In the genomic region with DNA sequence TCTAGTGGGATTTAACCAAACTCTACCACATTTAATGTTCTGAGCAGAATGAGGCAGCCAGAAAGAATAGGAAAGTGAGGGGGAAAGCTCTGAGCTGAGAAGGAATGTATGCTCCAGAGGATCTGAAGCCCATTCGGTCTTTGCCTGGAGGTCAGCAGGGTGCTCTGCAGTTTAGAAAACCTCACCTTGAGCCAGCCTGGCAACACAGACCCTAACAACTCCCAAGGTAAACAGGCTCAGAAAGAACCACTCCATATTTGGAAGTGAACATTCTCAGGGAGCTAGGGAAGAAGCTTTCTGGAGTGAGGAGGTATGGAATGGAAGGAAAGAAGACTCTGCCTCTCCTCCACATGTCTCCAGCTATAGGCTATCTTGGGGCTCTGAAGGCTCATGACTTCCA, we compare ENCODE assay signal across 14 cellular contexts.
DNase-seq lines count a peak whose midpoint lies in the region; FAIRE-seq and TF ChIP-seq lines count a peak whose summit lies in the region.
"Had no signal": no experiment of that assay in that cellular context is flagged by ENCODE, and none has a peak within 500 bp of the region (broad histone marks: within the 10 kb centered on the region; RNA-seq: fewer than 3 reads in every experiment).

No MANE protein-coding gene starts in this region.

- WGBS in H9 (ENCODE audit: extremely low coverage, insufficient read length, low lambda C conversion rate) = no CpG with 5 or more reads among the region's 1 CpG
- 100% methylated on average over 1 of the region's 1 CpG; no CpG with 5 or more reads in 1 of the 2 experiments for WGBS in H1 (ENCODE audit: extremely low coverage in 1 of 2, insufficient coverage in 1 of 2, insufficient read length in 1 of 2, insufficient replicate concordance in 2 of 2, low coverage in 1 of 2, low lambda C conversion rate in 2 of 2, missing lambda C conversion rate in 1 of 2), 2 experiments

- no peak for TF ChIP-seq EP300 in H1 (IDR thresholded peaks at IDR 0.05; ENCODE audit: borderline replicate concordance in 1 of 2, low read depth in 2 of 2, low read length in 2 of 2)

- TF ChIP-seq POLR2A in H1 (IDR thresholded peaks at IDR 0.05; ENCODE audit: control extremely low read depth in 1 of 2, low read depth in 2 of 2, low read length in 2 of 2) = no peak

- H2AK5ac ChIP-seq in H9 (ENCODE audit: insufficient read length, low read length) (no peak overlapping the region), H1 (ENCODE audit: low read depth, low read length) (no peak overlapping the region)

- no peak for TF ChIP-seq RAD21 in H1 (IDR thresholded peaks at IDR 0.05 in 1 of 2, conservative IDR thresholded peaks at IDR 0.05 in 1 of 2; ENCODE audit: low read depth in 2 of 2, low read length in 2 of 2)

- CTCF ChIA-PET in H1 (lab: Charles Lee; ENCODE audit: partially characterized antibody) = interaction anchor here (1.0 kb wide), 1 partner anchor 10 kb away, joined by 3 read pairs; no protein-coding TSS in a partner anchor

- H3K18ac ChIP-seq in H9 (ENCODE audit: insufficient read length, low read depth, low read length) (peak overlapping the region; percentile 67), H1 (ENCODE audit: extremely low read depth, low read length) (no peak overlapping the region)

- intact Hi-C loops in activated T-helper 1 cell treated with anti-CD3 and anti-CD28 coated beads, Interleukin-12 subunit alpha, Interleukin-12 subunit beta, Interleukin-2, Interleukin-4 antibody, amounts not matched to agents 30 ng/mL and 10 ng/mL and 1 ng/mL, durations not matched to agents 14 hours and 24 hours and 36 hours (cut with micrococcal nuclease) = no loop called here

- H3K27me3 ChIP-seq in H9 (ENCODE audit: insufficient read depth, low read length) = no peaks in the 10 kb centered on the region
- H3K27me3 ChIP-seq in H1 (replicated peaks in 1 of 4; ENCODE audit: control insufficient read depth in 3 of 4, extremely low read depth in 1 of 4, insufficient read depth in 3 of 4, low read length in 3 of 4) = no peaks in the 10 kb centered on the region
- H3K27me3 ChIP-seq in WERI-Rb-1 (ENCODE audit: insufficient read depth, low read depth, severe bottlenecking) = no peaks in the 10 kb centered on the region
- H3K27me3 ChIP-seq: BE2C had no signal

- FAIRE-seq in H1 (lab: Jason Lieb, UNC) = no peak
- FAIRE-seq: A549, G401.6, GM12891 had no signal

- peaks cover 3 to 4% of the 10 kb centered on the region in 2 experiments; a peak in 2 of 4 replicates for H3K4me1 Mint-ChIP-seq in H9
- no peaks in the 10 kb centered on the region for H3K4me1 Mint-ChIP-seq in activated T-helper 1 cell treated with anti-CD3 and anti-CD28 coated beads, Interleukin-12 subunit alpha, Interleukin-12 subunit beta, Interleukin-2, Interleukin-4 antibody, amounts not matched to agents 30 ng/mL and 10 ng/mL and 1 ng/mL, durations not matched to agents 14 hours and 24 hours and 36 hours (ENCODE audit: low read depth)
- H3K4me1 Mint-ChIP-seq: CD4-positive, alpha-beta memory T cell had no signal

- H3K79me2 ChIP-seq in H9 (ENCODE audit: insufficient read depth, low read length) (no peaks in the 10 kb centered on the region), H1 (ENCODE audit: control insufficient read depth in 1 of 2, insufficient read depth in 2 of 2, low read length in 2 of 2) (no peaks in the 10 kb centered on the region)

- no peak overlapping the region for H3K4me3 Mint-ChIP-seq in H9
- no peak overlapping the region for H3K4me3 Mint-ChIP-seq in activated T-helper 1 cell treated with anti-CD3 and anti-CD28 coated beads, Interleukin-12 subunit alpha, Interleukin-12 subunit beta, Interleukin-2, Interleukin-4 antibody, amounts not matched to agents 30 ng/mL and 10 ng/mL and 1 ng/mL, durations not matched to agents 14 hours and 24 hours and 36 hours
- H3K4me3 Mint-ChIP-seq: CD4-positive, alpha-beta memory T cell had no signal

- no peak overlapping the region for H2BK5ac ChIP-seq in H9 (ENCODE audit: insufficient read length, low read length)
- H2BK5ac ChIP-seq in H1 (ENCODE audit: low read depth, low read length) = no peak overlapping the region

- H4K8ac ChIP-seq in H9 (replicated peaks; ENCODE audit: insufficient read length, low read depth, low read length) (no peak overlapping the region), H1 (ENCODE audit: extremely low read depth, insufficient read depth, low read length) (no peak overlapping the region)

- no peak overlapping the region for H3K56ac ChIP-seq in H9 (ENCODE audit: insufficient read length, low read depth, low read length)
- no peak overlapping the region for H3K56ac ChIP-seq in H1 (replicated peaks; ENCODE audit: insufficient read length, low read depth, low read length)

- no peak overlapping the region for H4K91ac ChIP-seq in H9 (ENCODE audit: insufficient read length, low read depth, low read length)
- H4K91ac ChIP-seq in H1 (replicated peaks; ENCODE audit: insufficient read length, low read length) = no peak overlapping the region

- H4K20me1 ChIP-seq in H9 (ENCODE audit: control insufficient read depth, insufficient read depth, insufficient read length) (no peaks in the 10 kb centered on the region), H1 (replicated peaks in 1 of 2; ENCODE audit: control insufficient read depth in 1 of 2, insufficient read depth in 2 of 2, low read length in 2 of 2) (no peaks in the 10 kb centered on the region)

- H3K4ac ChIP-seq in H9 (ENCODE audit: low read depth, low read length) = no peak overlapping the region; the same call in 1 of the 2 replicates
- no peak overlapping the region for H3K4ac ChIP-seq in H1 (replicated peaks; ENCODE audit: insufficient read length, low read depth, low read length)

- no peaks in the 10 kb centered on the region for H3K36me3 Mint-ChIP-seq in H9 (ENCODE audit: insufficient read depth in 1 of 3, low read depth in 3 of 3)
- H3K36me3 Mint-ChIP-seq in activated T-helper 1 cell treated with anti-CD3 and anti-CD28 coated beads, Interleukin-12 subunit alpha, Interleukin-12 subunit beta, Interleukin-2, Interleukin-4 antibody, amounts not matched to agents 30 ng/mL and 10 ng/mL and 1 ng/mL, durations not matched to agents 14 hours and 24 hours and 36 hours (ENCODE audit: low read depth) = no peaks in the 10 kb centered on the region
- H3K36me3 Mint-ChIP-seq: CD4-positive, alpha-beta memory T cell had no signal

- no peak overlapping the region for H3K23ac ChIP-seq in H9 (ENCODE audit: insufficient read length, low read depth, low read length)
- no peak overlapping the region for H3K23ac ChIP-seq in H1 (ENCODE audit: insufficient read length)

- H2BK12ac ChIP-seq in H9 (ENCODE audit: insufficient read length, low read depth, low read length) (no peak overlapping the region), H1 (ENCODE audit: low read depth, low read length) (no peak overlapping the region)

- H3K23me2 ChIP-seq in H9 (ENCODE audit: insufficient read length, low read depth, low read length, poor library complexity, severe bottlenecking) (no peaks in the 10 kb centered on the region), H1 (ENCODE audit: low read depth, low read length) (no peaks in the 10 kb centered on the region; the same call in 1 of the 2 replicates)

- H2AFZ ChIP-seq in H9 (ENCODE audit: low read length) (no peak overlapping the region), H1 (ENCODE audit: low read length) (no peak overlapping the region)

- H4K5ac ChIP-seq in H9 (ENCODE audit: insufficient read length, low read depth, low read length) (no peak overlapping the region), H1 (ENCODE audit: insufficient read length, low read depth, low read length) (no peak overlapping the region)

- no peaks in the 10 kb centered on the region for H3K27me3 Mint-ChIP-seq in H9 (ENCODE audit: low read depth)
- no peaks in the 10 kb centered on the region for H3K27me3 Mint-ChIP-seq in activated T-helper 1 cell treated with anti-CD3 and anti-CD28 coated beads, Interleukin-12 subunit alpha, Interleukin-12 subunit beta, Interleukin-2, Interleukin-4 antibody, amounts not matched to agents 30 ng/mL and 10 ng/mL and 1 ng/mL, durations not matched to agents 14 hours and 24 hours and 36 hours (ENCODE audit: insufficient read depth)
- H3K27me3 Mint-ChIP-seq: CD4-positive, alpha-beta memory T cell had no signal

- H2BK120ac ChIP-seq in H9 (ENCODE audit: low read depth, low read length, poor library complexity, severe bottlenecking) (no peak overlapping the region), H1 (replicated peaks; ENCODE audit: low read depth, low read length) (no peak overlapping the region)

- H3K14ac ChIP-seq in H9 (ENCODE audit: insufficient read depth, low read length) (peak overlapping the region; percentile 45; the same call in 1 of the 2 replicates), H1 (ENCODE audit: insufficient read length) (no peak overlapping the region)

- peak overlapping the region; percentile 77 for H3T11ph ChIP-seq in H9 (ENCODE audit: low read length)

- H3K9me3 ChIP-seq in H9 (ENCODE audit: control insufficient read depth, low read depth, low read length) = no peaks in the 10 kb centered on the region
- no peaks in the 10 kb centered on the region for H3K9me3 ChIP-seq in H1 (ENCODE audit: insufficient read depth in 2 of 2, low read depth in 1 of 2, low read length in 1 of 2)
- no peaks in the 10 kb centered on the region for H3K9me3 ChIP-seq in WERI-Rb-1 (ENCODE audit: severe bottlenecking)
- H3K9me3 ChIP-seq: A549, BE2C had no signal

- DNase-seq in H9 = no peak
- DNase-seq in H1 (ENCODE audit: low read depth in 1 of 2, low spot score in 2 of 2) = no peak
- DNase-seq in iPS-NIHi7 (ENCODE audit: extremely low spot score) = peak; percentile 24
- DNase-seq in WERI-Rb-1 = no peak
- no peak for DNase-seq in activated T-helper 1 cell treated with anti-CD3 and anti-CD28 coated beads, Interleukin-12 subunit alpha, Interleukin-12 subunit beta, Interleukin-2, Interleukin-4 antibody, amounts not matched to agents 30 ng/mL and 10 ng/mL and 1 ng/mL, durations not matched to agents 14 hours and 24 hours and 36 hours (ENCODE audit: low spot score)
- DNase-seq in stimulated activated CD4-positive, alpha-beta T cell treated with anti-CD3 and anti-CD28 coated beads, Interleukin-4, amount 100 ng/mL, for 24 hours = no peak
- DNase-seq: BE2C; CD4-positive, alpha-beta memory T cell; DMS79; IMR-90 had no signal

- TF ChIP-seq CTCF in H9 (conservative IDR thresholded peaks at IDR 0.05) = no peak
- TF ChIP-seq CTCF in H1 (IDR thresholded peaks at IDR 0.05; ENCODE audit: control extremely low read depth in 1 of 3, insufficient read depth in 1 of 3, low read depth in 1 of 3, low read length in 3 of 3) = no peak
- TF ChIP-seq CTCF in WERI-Rb-1 (IDR thresholded peaks at IDR 0.05; ENCODE audit: low read depth, low read length) = no peak

- H3K27ac Mint-ChIP-seq in H9 = no peak overlapping the region; a peak in 1 of 7 replicates
- H3K27ac Mint-ChIP-seq in activated T-helper 1 cell treated with anti-CD3 and anti-CD28 coated beads, Interleukin-12 subunit alpha, Interleukin-12 subunit beta, Interleukin-2, Interleukin-4 antibody, amounts not matched to agents 30 ng/mL and 10 ng/mL and 1 ng/mL, durations not matched to agents 14 hours and 24 hours and 36 hours = no peak overlapping the region
- H3K27ac Mint-ChIP-seq: CD4-positive, alpha-beta memory T cell had no signal

- H3K79me1 ChIP-seq in H9 (ENCODE audit: insufficient read depth, low read depth, low read length, poor library complexity, severe bottlenecking) (no peaks in the 10 kb centered on the region), H1 (ENCODE audit: low read depth, low read length) (no peaks in the 10 kb centered on the region)

- H3K9ac ChIP-seq in H9 (ENCODE audit: extremely low read depth, insufficient read length, low read length) (no peak overlapping the region), H1 (replicated peaks in 1 of 4; ENCODE audit: extremely low read depth in 1 of 4, low read depth in 3 of 4, low read length in 3 of 4) (no peak overlapping the region)

- H3K36me3 ChIP-seq in H1 (ENCODE audit: control insufficient read depth in 2 of 4, insufficient read depth in 4 of 4, low read length in 3 of 4) (no peaks in the 10 kb centered on the region), WERI-Rb-1 (no peaks in the 10 kb centered on the region)
- H3K36me3 ChIP-seq: BE2C had no signal

- H3K9me3 Mint-ChIP-seq in H9 = no peaks in the 10 kb centered on the region
- H3K9me3 Mint-ChIP-seq in activated T-helper 1 cell treated with anti-CD3 and anti-CD28 coated beads, Interleukin-12 subunit alpha, Interleukin-12 subunit beta, Interleukin-2, Interleukin-4 antibody, amounts not matched to agents 30 ng/mL and 10 ng/mL and 1 ng/mL, durations not matched to agents 14 hours and 24 hours and 36 hours = peaks cover 8% of the 10 kb centered on the region

- H2BK15ac ChIP-seq in H9 (ENCODE audit: low read depth, low read length) = no peak overlapping the region
- no peak overlapping the region for H2BK15ac ChIP-seq in H1 (ENCODE audit: low read length)

- H3K4me2 ChIP-seq in H9 (ENCODE audit: insufficient read depth, insufficient read length, low read length) = no peak overlapping the region
- H3K4me2 ChIP-seq in H1 (ENCODE audit: insufficient read depth in 1 of 2, low read depth in 2 of 2, low read length in 2 of 2) = no peak overlapping the region
- H3K4me2 ChIP-seq: A549 had no signal

- H3K27ac ChIP-seq in H9 (ENCODE audit: insufficient read length, low read depth, low read length) (no peak overlapping the region), H1 (ENCODE audit: low read depth, low read length) (no peak overlapping the region), WERI-Rb-1 (no peak overlapping the region)
- H3K27ac ChIP-seq: A549, C4-2B had no signal

- H3K4me3 ChIP-seq in H1 (ENCODE audit: extremely low read depth in 1 of 4, insufficient read depth in 2 of 4, low read depth in 3 of 4, low read length in 4 of 4) (no peak overlapping the region), WERI-Rb-1 (ENCODE audit: low read depth, low read length) (no peak overlapping the region)
- H3K4me3 ChIP-seq: A549 had no signal

- POLR2A ChIA-PET in H1 (lab: Charles Lee; ENCODE audit: partially characterized antibody) = no interaction called here

- H2BK20ac ChIP-seq in H9 (ENCODE audit: low read depth, low read length, poor library complexity, severe bottlenecking) = no peak overlapping the region
- H2BK20ac ChIP-seq in H1 (ENCODE audit: low read length) = no peak overlapping the region

- H3K4me1 ChIP-seq in H9 (ENCODE audit: insufficient read depth, low read length) (no peaks in the 10 kb centered on the region), H1 (replicated peaks in 1 of 4; ENCODE audit: control insufficient read depth in 3 of 4, insufficient read depth in 4 of 4, low read length in 3 of 4) (no peaks in the 10 kb centered on the region)
- H3K4me1 ChIP-seq: A549, BE2C had no signal
